Comparison of ENCODE assay signal across 8 cellular contexts in genomic region chr6:57046332-57047256, GRCh38. TPM values are rescaled to one million over a fixed set of nuclear protein-coding genes. Genes with fewer than 3 reads are reported as not detected.
DNase-seq lines count a peak whose midpoint lies in the region; ATAC-seq and TF ChIP-seq lines count a peak whose summit lies in the region.
"Not testable (repeated sequence)": the region's sequence is repeated elsewhere in the genome, so short reads cannot be mapped to it uniquely, and the experiment has no call there.

A gene with protein sequence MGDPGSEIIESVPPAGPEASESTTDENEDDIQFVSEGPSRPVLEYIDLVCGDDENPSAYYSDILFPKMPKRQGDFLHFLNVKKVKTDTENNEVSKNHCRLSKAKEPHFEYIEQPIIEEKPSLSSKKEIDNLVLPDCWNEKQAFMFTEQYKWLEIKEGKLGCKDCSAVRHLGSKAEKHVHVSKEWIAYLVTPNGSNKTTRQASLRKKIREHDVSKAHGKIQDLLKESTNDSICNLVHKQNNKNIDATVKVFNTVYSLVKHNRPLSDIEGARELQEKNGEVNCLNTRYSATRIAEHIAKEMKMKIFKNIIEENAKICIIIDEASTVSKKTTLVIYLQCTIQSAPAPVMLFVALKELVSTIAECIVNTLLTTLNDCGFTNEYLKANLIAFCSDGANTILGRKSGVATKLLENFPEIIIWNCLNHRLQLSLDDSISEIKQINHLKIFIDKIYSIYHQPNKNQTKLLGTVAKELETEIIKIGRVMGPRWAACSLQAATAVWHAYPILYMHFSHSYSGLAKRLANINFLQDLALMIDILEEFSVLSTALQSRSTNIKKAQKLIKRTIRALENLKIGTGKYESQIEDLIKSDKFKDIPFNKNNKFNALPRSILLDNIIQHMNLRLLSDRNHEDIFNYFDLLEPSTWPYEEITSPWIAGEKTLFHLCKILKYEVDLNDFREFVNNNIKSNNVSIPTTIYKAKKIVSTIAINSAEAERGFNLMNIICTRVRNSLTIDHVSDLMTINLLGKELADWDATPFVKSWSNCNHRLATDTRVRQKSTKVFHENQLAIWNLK (plus strand): TSS chr6:57046693. CDS start chr6:57046756, 63 bp downstream.

- POLR2A ChIA-PET in PC-3 (lab: Charles Lee; ENCODE audit: unreplicated experiment), result not testable (repeated sequence)

- intact Hi-C loops in PC-3 (cut with micrococcal nuclease), result loop anchor here (5.0 kb wide), 2 partner anchors 41 to 126 kb away; partner anchors contain the start of gene BAG2

- peaks cover 20% of the 10 kb centered on the region for H3K4me1 ChIP-seq in PC-3 (ENCODE audit: insufficient read depth, low read length)
- peaks cover 4 to 14% of the 10 kb centered on the region in 2 donors for H3K4me1 ChIP-seq in muscle layer of duodenum (ENCODE audit: control insufficient read depth in 1 of 2, insufficient read depth in 2 of 2, low read length in 2 of 2)

- H3K9me3 Mint-ChIP-seq in IgD-negative memory B cell, result not testable (repeated sequence)

- H3K4me2 ChIP-seq in PC-3 (ENCODE audit: low read length), result peak within 1 kb of the TSS; percentile 87

- H3K79me2 ChIP-seq in PC-3 (ENCODE audit: low read length), result peaks cover 31% of the 10 kb centered on the region

- H3K27ac Mint-ChIP-seq in IgD-negative memory B cell, result peak within 1 kb of the TSS in 2 of 3 donors; percentile 3 to 51

- CTCF ChIA-PET in PC-3 (lab: Charles Lee), result not testable (repeated sequence)

- peak within 1 kb of the TSS; percentile 72 for H3K4me3 ChIP-seq in PC-3 (ENCODE audit: low read length)
- peak within 1 kb of the TSS; percentile 56 to 71 for H3K4me3 ChIP-seq in muscle layer of duodenum (ENCODE audit: low read depth in 1 of 2, low read length in 2 of 2)

- peak within 1 kb of the TSS; percentile 94 to 98 (median 96) for H3K4me3 Mint-ChIP-seq in IgD-negative memory B cell

- peak; percentile 84 for TF ChIP-seq POLR2A in erythroblast (IDR thresholded peaks at IDR 0.05; ENCODE audit: low read length)

- not testable (repeated sequence) for H3K9me3 ChIP-seq in PC-3 (ENCODE audit: low read length); muscle layer of duodenum (ENCODE audit: control insufficient read depth in 1 of 2, low read length in 2 of 2)

- not testable (repeated sequence) for TF ChIP-seq CTCF in PC-3 (conservative IDR thresholded peaks at IDR 0.05; ENCODE audit: low read depth, low read length)

- peaks cover 17 to 23% (median 18%) of the 10 kb centered on the region in 3 donors for H3K4me1 Mint-ChIP-seq in IgD-negative memory B cell

- not testable (repeated sequence) for H3K27me3 ChIP-seq in PC-3 (ENCODE audit: low read length); muscle layer of duodenum (ENCODE audit: low read depth, low read length)

- H4K20me1 ChIP-seq in PC-3 (ENCODE audit: low read length), result not testable (repeated sequence)

- ATAC-seq in GM21576 (IDR thresholded peaks at IDR 0.05; ENCODE audit: unreplicated experiment) (peak; percentile 95), PC-3 (peak; percentile 98)

- BruUV-seq in PC-3 (replicated peaks; lab: Mats Ljungman, UMichigan), result TSS peak; percentile 32

- H3K27me3 Mint-ChIP-seq in IgD-negative memory B cell, result not testable (repeated sequence)

- H3K9ac ChIP-seq in PC-3 (ENCODE audit: low read length), result peak within 1 kb of the TSS; percentile 69

- peak; percentile 95 for DNase-seq in DMS114 treated with DMSO at 0.1 percent for 48 hours (lab: John Stamatoyannopoulos, UW; ENCODE audit: unreplicated experiment)
- peak; percentile 93 for DNase-seq in PC-3
- peak; percentile 81 for DNase-seq in activated T-cell treated with anti-CD3 and anti-CD28 coated beads for 48 hours (ENCODE audit: low read depth)
- peak; percentile 93 to 94 for DNase-seq in erythroblast (lab: John Stamatoyannopoulos, UW)
- peak; percentile 63 for DNase-seq in stimulated activated CD8-positive, alpha-beta memory T cell treated with anti-CD3 and anti-CD28 coated beads, Interleukin-7, amount 100 ng/mL, for 24 hours (ENCODE audit: low read depth)

- not testable (repeated sequence) for H3F3A ChIP-seq in PC-3 (ENCODE audit: low read length, unreplicated experiment)

- peak within 1 kb of the TSS; percentile 92 for H2AFZ ChIP-seq in PC-3 (ENCODE audit: low read length)

- H3K9me2 ChIP-seq in PC-3 (replicated peaks; ENCODE audit: low read length), result not testable (repeated sequence)

- H3K27ac ChIP-seq in PC-3 (ENCODE audit: low read length), result not testable (repeated sequence)
- H3K27ac ChIP-seq in muscle layer of duodenum (ENCODE audit: low read length), result peak within 1 kb of the TSS; percentile 60

- H3K36me3 Mint-ChIP-seq in IgD-negative memory B cell, result not testable (repeated sequence)

- H3K36me3 ChIP-seq in PC-3 (ENCODE audit: low read depth, low read length), result peaks cover 14% of the 10 kb centered on the region
- H3K36me3 ChIP-seq in muscle layer of duodenum (ENCODE audit: control insufficient read depth in 1 of 2, insufficient read depth in 2 of 2, low read length in 2 of 2), result not testable (repeated sequence)

RNA-seq across cellular contexts. Expression of the gene that starts here (rescaled TPM):
- 7.3 TPM for polyA plus RNA-seq in IgD-negative memory B cell
- 6.0 and 7.4 TPM in 2 replicates for total RNA-seq in PC-3 (2014; rRNA removed)
